17 cellular contexts compared by ENCODE assay signal in the genomic region with DNA sequence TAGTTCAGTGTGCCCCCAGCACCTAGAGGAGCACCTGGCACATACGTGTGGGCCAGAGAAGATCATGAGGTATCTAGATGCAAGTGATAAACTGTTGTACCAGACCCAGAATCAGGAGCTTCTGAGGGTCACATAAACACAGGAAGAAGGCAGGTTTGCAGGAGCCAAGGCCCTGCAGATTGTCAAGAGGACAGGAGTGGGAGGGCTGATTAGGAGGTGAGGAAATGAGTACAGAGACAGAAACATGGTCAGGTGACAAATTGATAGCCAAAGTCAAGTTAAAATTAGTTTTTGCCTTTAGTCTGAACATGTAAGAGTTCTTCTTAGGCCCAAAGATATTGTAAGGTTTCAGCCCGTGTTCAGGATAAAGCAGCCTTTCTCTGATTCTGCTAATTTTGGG. TPM values are rescaled to one million over a fixed set of nuclear protein-coding genes. Genes with fewer than 3 reads are reported as not detected.
DNase-seq lines count a peak whose midpoint lies in the region; ATAC-seq, FAIRE-seq and TF ChIP-seq lines count a peak whose summit lies in the region.
"Had no signal": no experiment of that assay in that cellular context is flagged by ENCODE, and none has a peak within 500 bp of the region (broad histone marks: within the 10 kb centered on the region; RNA-seq: fewer than 3 reads in every experiment).

No MANE protein-coding gene starts in this region.

- ATAC-seq in HepG2 = no peak
- ATAC-seq: naive thymus-derived CD4-positive, alpha-beta T cell had no signal

- peak overlapping the region in 1 of 2 donors; percentile 59 for H3K9ac ChIP-seq in liver (ENCODE audit: low read depth in 1 of 2, low read length in 2 of 2)
- no peak overlapping the region for H3K9ac ChIP-seq in HepG2 (ENCODE audit: insufficient read depth, low read depth, low read length)
- H3K9ac ChIP-seq in mesenchymal stem cell (ENCODE audit: low read length) = peak overlapping the region; percentile 88

- H2BK15ac ChIP-seq in mesenchymal stem cell (ENCODE audit: low read depth, poor library complexity, severe bottlenecking) = no peak overlapping the region

- H3K79me1 ChIP-seq in mesenchymal stem cell (replicated peaks; ENCODE audit: low read length, poor library complexity, severe bottlenecking) = no peaks in the 10 kb centered on the region

- H3K4me2 ChIP-seq in HepG2 (ENCODE audit: low read depth, low read length) (no peak overlapping the region), mesenchymal stem cell (ENCODE audit: low read length, poor library complexity, severe bottlenecking) (no peak overlapping the region)
- H3K4me2 ChIP-seq: hepatocyte had no signal

- H3K14ac ChIP-seq in mesenchymal stem cell (ENCODE audit: low read length in 2 of 2) = no peak overlapping the region

- H3K27me3 ChIP-seq in liver (ENCODE audit: control insufficient read depth in 4 of 4, insufficient read depth in 4 of 4, low read length in 3 of 4) = no peaks in the 10 kb centered on the region
- no peaks in the 10 kb centered on the region; a peak in 1 of 5 replicates for H3K27me3 ChIP-seq in HepG2 (ENCODE audit: control insufficient read depth in 1 of 2, insufficient read depth in 2 of 2, low read length in 2 of 2)
- no peaks in the 10 kb centered on the region for H3K27me3 ChIP-seq in dorsolateral prefrontal cortex
- peaks cover 0 to 6% of the 10 kb centered on the region in 2 experiments for H3K27me3 ChIP-seq in mesenchymal stem cell (ENCODE audit: control insufficient read depth in 1 of 2, insufficient read depth in 1 of 2, low read length in 2 of 2)
- no peaks in the 10 kb centered on the region for H3K27me3 ChIP-seq in esophagus squamous epithelium
- H3K27me3 ChIP-seq: hepatocyte, SJCRH30 had no signal

- BruUV-seq in HepG2 (replicated peaks; lab: Mats Ljungman, UMichigan) = no TSS peak

- no peak overlapping the region for H4K91ac ChIP-seq in mesenchymal stem cell (ENCODE audit: low read length)

- no peak overlapping the region for H2BK12ac ChIP-seq in mesenchymal stem cell (ENCODE audit: low read length in 2 of 2)

- CTCF ChIA-PET in HepG2 (lab: Yijun Ruan, JAX; ENCODE audit: low intra/inter-chr PET ratio, low total read pairs) = no interaction called here

- H3K4me1 ChIP-seq in liver (ENCODE audit: control insufficient read depth in 4 of 4, insufficient read depth in 4 of 4, low read length in 3 of 4) = peaks cover 0 to 33% (median 29%) of the 10 kb centered on the region in 4 donors
- H3K4me1 ChIP-seq in HepG2 (ENCODE audit: insufficient read depth, low read length) = no peaks in the 10 kb centered on the region
- peaks cover 7% of the 10 kb centered on the region for H3K4me1 ChIP-seq in mesenchymal stem cell (ENCODE audit: control insufficient read depth, insufficient read depth, low read depth, low read length)
- H3K4me1 ChIP-seq in esophagus squamous epithelium = peaks cover 0 to 19% (median 0%) of the 10 kb centered on the region in 3 donors
- H3K4me1 ChIP-seq: SJCRH30 had no signal

- H3K4me3 ChIP-seq in liver (ENCODE audit: low read depth in 1 of 3, low read length in 3 of 3) = no peak overlapping the region
- no peak overlapping the region for H3K4me3 ChIP-seq in HepG2 (replicated peaks in 1 of 3; ENCODE audit: insufficient read depth in 1 of 3, low read depth in 2 of 3, low read length in 3 of 3)
- H3K4me3 ChIP-seq in dorsolateral prefrontal cortex = peak overlapping the region in 21 of 59 donors; percentile 1 to 52 (median 25)
- H3K4me3 ChIP-seq in mesenchymal stem cell (ENCODE audit: insufficient read depth in 1 of 2, low read depth in 1 of 2, low read length in 2 of 2) = peak overlapping the region in 1 of 2 experiments; percentile 70
- no peak overlapping the region for H3K4me3 ChIP-seq in esophagus squamous epithelium
- H3K4me3 ChIP-seq: hepatocyte, SJCRH30 had no signal

- in situ Hi-C loops in HepG2 (cut with HindIII; ENCODE audit: extremely low pct_ligation_motif_present, low pct_unique_long_range_greater_than_20kb) = no loop called here

- H2BK5ac ChIP-seq in mesenchymal stem cell (ENCODE audit: low read depth, low read length, poor library complexity, severe bottlenecking) = no peak overlapping the region

- TF ChIP-seq RAD21 in liver (IDR thresholded peaks at IDR 0.05) (no peak), HepG2 (CRISPR knock-in tag; IDR thresholded peaks at IDR 0.05) (no peak)

- DNase-seq in HepG2 (ENCODE audit: low spot score) = no peak
- no peak for DNase-seq in dorsolateral prefrontal cortex
- no peak for DNase-seq in mesenchymal stem cell
- no peak for DNase-seq in esophagus squamous epithelium (lab: John Stamatoyannopoulos, UW)
- no peak for DNase-seq in GM12891 (ENCODE audit: insufficient read length, low spot score)
- DNase-seq in NOMO-1 treated with DMSO at 0.1 percent for 48 hours (lab: John Stamatoyannopoulos, UW; ENCODE audit: unreplicated experiment) = no peak
- no peak for DNase-seq in posterior cingulate gyrus
- DNase-seq: activated gamma-delta T cell; cerebellar nuclear complex; naive thymus-derived CD4-positive, alpha-beta T cell; NCI-H1048; NCI-H226; SJCRH30 had no signal

- H2BK120ac ChIP-seq in mesenchymal stem cell (ENCODE audit: low read depth, low read length) = no peak overlapping the region

- no peak overlapping the region for H4K8ac ChIP-seq in mesenchymal stem cell (ENCODE audit: low read length)

- POLR2A ChIA-PET in HepG2 (lab: Yijun Ruan, JAX) = no interaction called here

- no peaks in the 10 kb centered on the region for H4K20me1 ChIP-seq in HepG2 (ENCODE audit: insufficient read depth, low read length)

- WGBS in liver = 48% methylated on average over 2 of the region's 2 CpGs
- WGBS in HepG2 (ENCODE audit: low lambda C conversion rate) = 13% methylated on average over 2 of the region's 2 CpGs
- WGBS in mesenchymal stem cell = 52% methylated on average over 2 of the region's 2 CpGs
- 58 to 84% methylated on average over 2 of the region's 2 CpGs for WGBS in esophagus squamous epithelium, 2 donors

- H2AFZ ChIP-seq in HepG2 (ENCODE audit: low read length) = no peak overlapping the region
- H2AFZ ChIP-seq in mesenchymal stem cell (ENCODE audit: low read depth, low read length) = no peak overlapping the region
- H2AFZ ChIP-seq: hepatocyte had no signal

- H3K9me3 ChIP-seq in liver (ENCODE audit: control insufficient read depth in 4 of 4, low read length in 3 of 4) (no peaks in the 10 kb centered on the region), HepG2 (ENCODE audit: low read length) (no peaks in the 10 kb centered on the region), mesenchymal stem cell (ENCODE audit: control insufficient read depth, low read length) (no peaks in the 10 kb centered on the region), esophagus squamous epithelium (no peaks in the 10 kb centered on the region)
- H3K9me3 ChIP-seq: SJCRH30 had no signal

- H3K4ac ChIP-seq in mesenchymal stem cell (ENCODE audit: low read depth in 1 of 2, low read length in 2 of 2) = no peak overlapping the region

- H3K23ac ChIP-seq in mesenchymal stem cell (ENCODE audit: low read length in 2 of 2) = no peak overlapping the region

- FAIRE-seq in HepG2 (lab: Jason Lieb, UNC) (no peak), GM12891 (lab: Jason Lieb, UNC) (no peak)
- FAIRE-seq: TTC549 had no signal

- TF ChIP-seq POLR2A in HepG2 (IDR thresholded peaks at IDR 0.05; ENCODE audit: insufficient read depth in 1 of 2, low read depth in 2 of 2, low read length in 2 of 2) (no peak), esophagus squamous epithelium (IDR thresholded peaks at IDR 0.05) (no peak), GM12891 (IDR thresholded peaks at IDR 0.05; ENCODE audit: low read depth, low read length) (no peak)

- intact Hi-C loops in HepG2 (cut with micrococcal nuclease; ENCODE audit: unreplicated experiment) = no loop called here
- intact Hi-C loops in dorsolateral prefrontal cortex (cut with DNase I) = loop anchor here in 1 of 2 donors (10.0 kb wide), 1 partner anchor 97 kb away; no protein-coding TSS in a partner anchor
- intact Hi-C loops in esophagus squamous epithelium (cut with DNase I) = loop anchor here (5.0 kb wide), 1 partner anchor 160 kb away; the partner anchor contains the start of gene CAMK1G
- intact Hi-C loops in posterior cingulate gyrus (cut with DNase I) = no loop called here

- H2AK5ac ChIP-seq in mesenchymal stem cell (ENCODE audit: low read length, severe bottlenecking) = peak overlapping the region; percentile 1

- no peak overlapping the region for H3K18ac ChIP-seq in mesenchymal stem cell (ENCODE audit: low read depth in 1 of 2, low read length in 2 of 2)

- no peak for TF ChIP-seq EP300 in HepG2 (IDR thresholded peaks at IDR 0.05; ENCODE audit: low read depth in 2 of 2, low read length in 2 of 2)
- no peak for TF ChIP-seq EP300 in HepG2 (CRISPR knock-in tag; IDR thresholded peaks at IDR 0.05; ENCODE audit: borderline replicate concordance)

- H3K79me2 ChIP-seq in HepG2 (ENCODE audit: insufficient read depth, low read length) = no peaks in the 10 kb centered on the region
- H3K79me2 ChIP-seq: hepatocyte had no signal

- TF ChIP-seq CTCF in liver (IDR thresholded peaks at IDR 0.05; ENCODE audit: low read depth, low read length, missing input control) = no peak
- no peak for TF ChIP-seq CTCF in HepG2 (CRISPR knock-in tag; IDR thresholded peaks at IDR 0.05)
- TF ChIP-seq CTCF in dorsolateral prefrontal cortex (IDR thresholded peaks at IDR 0.05 in 54 of 56, conservative IDR thresholded peaks at IDR 0.05 in 2 of 56; ENCODE audit: low read depth in 1 of 56, partially characterized antibody in 56 of 56) = no peak
- no peak for TF ChIP-seq CTCF in esophagus squamous epithelium (IDR thresholded peaks at IDR 0.05)

- peak overlapping the region; percentile 77 to 78 for H3K27ac ChIP-seq in liver (ENCODE audit: low read depth in 1 of 2, low read length in 2 of 2)
- H3K27ac ChIP-seq in HepG2 (ENCODE audit: extremely low read length, insufficient read depth, low read length) = no peak overlapping the region
- H3K27ac ChIP-seq in dorsolateral prefrontal cortex = peak overlapping the region in 43 of 59 donors; percentile 1 to 77 (median 57)
- H3K27ac ChIP-seq in mesenchymal stem cell (ENCODE audit: low read length, poor library complexity, severe bottlenecking) = no peak overlapping the region
- H3K27ac ChIP-seq in esophagus squamous epithelium = peak overlapping the region in 2 of 4 donors; percentile 26 to 48
- H3K27ac ChIP-seq: hepatocyte, SJCRH30 had no signal

- peaks cover 0 to 7% (median 2%) of the 10 kb centered on the region in 4 donors for H3K36me3 ChIP-seq in liver (ENCODE audit: control insufficient read depth in 4 of 4, insufficient read depth in 3 of 4, low read depth in 1 of 4, low read length in 3 of 4)
- no peaks in the 10 kb centered on the region for H3K36me3 ChIP-seq in HepG2 (replicated peaks in 1 of 2; ENCODE audit: control insufficient read depth in 1 of 2, insufficient read depth in 2 of 2, low read length in 2 of 2)
- H3K36me3 ChIP-seq in mesenchymal stem cell (ENCODE audit: control insufficient read depth in 1 of 2, insufficient read depth in 2 of 2, low read depth in 1 of 2, low read length in 2 of 2) = no peaks in the 10 kb centered on the region
- H3K36me3 ChIP-seq in esophagus squamous epithelium = no peaks in the 10 kb centered on the region
- H3K36me3 ChIP-seq: SJCRH30 had no signal

RNA-seq across cellular contexts. Expression of gene TRAF3IP3, which starts 14.0 kb away (rescaled TPM):
- total RNA-seq in liver (1 to 10 TPM; 2.4 to 3.4 TPM), HepG2 (2016; rRNA removed; fragmentation: Illumina TruSeq; extraction: Trizol) (not detected in 2 replicates), dorsolateral prefrontal cortex (1 to 10 TPM in 114 of 120 experiments, under 1 TPM in 6; 0.23 to 8.8 (median 2.7) TPM), esophagus squamous epithelium (10 to 100 TPM in 1 of 4 donors, 1 to 10 TPM in 3; 1.2 to 10.3 (median 1.9) TPM)
- polyA plus RNA-seq in liver (1 to 10 TPM in 1 of 2 donors, under 1 TPM in 1; 0.87 to 2.0 TPM), HepG2 (2011; rRNA removed) (not detected in 2 replicates)
- not detected in 2 replicates for total RNA-seq in HepG2 (2016; cell fraction: cytosol; rRNA removed; fragmentation: Illumina TruSeq; extraction: Trizol; ENCODE audit: low read depth)
- total RNA-seq in HepG2 (2016; cell fraction: insoluble cytoplasmic fraction; rRNA removed; fragmentation: Illumina TruSeq; extraction: Trizol) = not detected in 2 replicates
- not detected in 2 replicates for total RNA-seq in HepG2 (2016; cell fraction: membrane; rRNA removed; fragmentation: Illumina TruSeq; extraction: Trizol)
- not detected in 2 replicates for total RNA-seq in HepG2 (2016; cell fraction: nucleus; rRNA removed; fragmentation: Illumina TruSeq; extraction: Trizol)
- not detected in 2 replicates for polyA plus RNA-seq in HepG2 (2011; cell fraction: cytosol; rRNA removed)
- 0.12 TPM in 1 of 2 replicates, not detected in the other for polyA plus RNA-seq in HepG2 (2011; cell fraction: nucleus; rRNA removed)
- polyA plus RNA-seq in HepG2 (2012) = 0.07 TPM in 1 of 2 replicates, not detected in the other
- polyA plus RNA-seq in HepG2 (2016; cell fraction: cytosol; fragmentation: Illumina TruSeq; extraction: Trizol; ENCODE audit: low read depth) = not detected in 2 replicates
- polyA plus RNA-seq in HepG2 (2016; cell fraction: insoluble cytoplasmic fraction; fragmentation: Illumina TruSeq; extraction: Trizol; ENCODE audit: low read depth) = not detected in 2 replicates
- polyA plus RNA-seq in HepG2 (2016; cell fraction: membrane; fragmentation: Illumina TruSeq; extraction: Trizol; ENCODE audit: low read depth) = not detected in 2 replicates
- polyA plus RNA-seq in HepG2 (2016; cell fraction: nucleus; fragmentation: Illumina TruSeq; extraction: Trizol; ENCODE audit: insufficient read depth, low read depth) = not detected in 2 replicates
- polyA minus RNA-seq in HepG2 (2011; rRNA and poly(A)+ RNA removed; ENCODE audit: low replicate concordance) = not detected in 2 replicates
- polyA minus RNA-seq in HepG2 (2011; cell fraction: cytosol; rRNA and poly(A)+ RNA removed) = not detected in 2 replicates
- polyA minus RNA-seq in HepG2 (2011; cell fraction: nucleus; rRNA and poly(A)+ RNA removed) = not detected in 2 replicates
- polyA plus RNA-seq in mesenchymal stem cell (2013, experiment 1 of 2) = 0.06 TPM
- 0.08 TPM for polyA plus RNA-seq in mesenchymal stem cell (2013, experiment 2 of 2)
- polyA plus RNA-seq in GM12891 (2012; ENCODE audit: low read depth, missing spikeins) = 72.5 TPM
- total RNA-seq: renal cortical epithelial cell had no signal

RNA-seq across cellular contexts. Expression of gene HSD11B1, which starts 37.2 kb away (rescaled TPM):
- 100 to 1,000 TPM in 1 of 2 donors, under 1 TPM in 1; 0.09 to 226 TPM for total RNA-seq in liver
- 100 to 1,000 TPM; 381 to 488 TPM for polyA plus RNA-seq in liver
- total RNA-seq in HepG2 (2016; rRNA removed; fragmentation: Illumina TruSeq; extraction: Trizol) = not detected in 2 replicates
- not detected in 2 replicates for total RNA-seq in HepG2 (2016; cell fraction: cytosol; rRNA removed; fragmentation: Illumina TruSeq; extraction: Trizol; ENCODE audit: low read depth)
- not detected in 2 replicates for total RNA-seq in HepG2 (2016; cell fraction: insoluble cytoplasmic fraction; rRNA removed; fragmentation: Illumina TruSeq; extraction: Trizol)
- total RNA-seq in HepG2 (2016; cell fraction: membrane; rRNA removed; fragmentation: Illumina TruSeq; extraction: Trizol) = not detected in 2 replicates
- total RNA-seq in HepG2 (2016; cell fraction: nucleus; rRNA removed; fragmentation: Illumina TruSeq; extraction: Trizol) = not detected in 2 replicates
- not detected in 2 replicates for polyA plus RNA-seq in HepG2 (2011; rRNA removed)
- not detected in 2 replicates for polyA plus RNA-seq in HepG2 (2011; cell fraction: cytosol; rRNA removed)
- not detected in 2 replicates for polyA plus RNA-seq in HepG2 (2011; cell fraction: nucleus; rRNA removed)
- polyA plus RNA-seq in HepG2 (2012) = not detected in 2 replicates
- polyA plus RNA-seq in HepG2 (2016; cell fraction: cytosol; fragmentation: Illumina TruSeq; extraction: Trizol; ENCODE audit: low read depth) = not detected in 2 replicates
- not detected in 2 replicates for polyA plus RNA-seq in HepG2 (2016; cell fraction: insoluble cytoplasmic fraction; fragmentation: Illumina TruSeq; extraction: Trizol; ENCODE audit: low read depth)
- polyA plus RNA-seq in HepG2 (2016; cell fraction: membrane; fragmentation: Illumina TruSeq; extraction: Trizol; ENCODE audit: low read depth) = not detected in 2 replicates
- polyA plus RNA-seq in HepG2 (2016; cell fraction: nucleus; fragmentation: Illumina TruSeq; extraction: Trizol; ENCODE audit: insufficient read depth, low read depth) = not detected in 2 replicates
- not detected in 2 replicates for polyA minus RNA-seq in HepG2 (2011; rRNA and poly(A)+ RNA removed; ENCODE audit: low replicate concordance)
- not detected in 2 replicates for polyA minus RNA-seq in HepG2 (2011; cell fraction: cytosol; rRNA and poly(A)+ RNA removed)
- not detected in 2 replicates for polyA minus RNA-seq in HepG2 (2011; cell fraction: nucleus; rRNA and poly(A)+ RNA removed)
- 10 to 100 TPM in 71 of 120 experiments, 1 to 10 TPM in 49; 1.3 to 41.9 (median 12.0) TPM for total RNA-seq in dorsolateral prefrontal cortex
- 7.2 TPM for polyA plus RNA-seq in mesenchymal stem cell (2013, experiment 1 of 2)
- 6.9 TPM for polyA plus RNA-seq in mesenchymal stem cell (2013, experiment 2 of 2)
- 1 to 10 TPM in 3 of 4 donors, not detected in 1; 1.5 to 5.9 (median 4.0) TPM for total RNA-seq in esophagus squamous epithelium
- 0.10 TPM for polyA plus RNA-seq in GM12891 (2012; ENCODE audit: low read depth, missing spikeins)
- total RNA-seq: renal cortical epithelial cell, SJCRH30 had no signal
- polyA plus RNA-seq: hepatocyte had no signal

RNA-seq across cellular contexts. Expression of gene C1orf74, which starts 42.5 kb away (rescaled TPM):
- 1 to 10 TPM; 1.2 to 1.8 TPM for total RNA-seq in liver
- under 1 TPM; 0.82 to 0.95 TPM for polyA plus RNA-seq in liver
- total RNA-seq in HepG2 (2016; rRNA removed; fragmentation: Illumina TruSeq; extraction: Trizol) = 0.71 and 0.98 TPM in 2 replicates
- total RNA-seq in HepG2 (2016; cell fraction: cytosol; rRNA removed; fragmentation: Illumina TruSeq; extraction: Trizol; ENCODE audit: low read depth) = 0.26 and 0.30 TPM in 2 replicates
- 1.0 and 1.1 TPM in 2 replicates for total RNA-seq in HepG2 (2016; cell fraction: insoluble cytoplasmic fraction; rRNA removed; fragmentation: Illumina TruSeq; extraction: Trizol)
- 0.38 and 0.71 TPM in 2 replicates for total RNA-seq in HepG2 (2016; cell fraction: membrane; rRNA removed; fragmentation: Illumina TruSeq; extraction: Trizol)
- 0.72 and 0.81 TPM in 2 replicates for total RNA-seq in HepG2 (2016; cell fraction: nucleus; rRNA removed; fragmentation: Illumina TruSeq; extraction: Trizol)
- 0.33 and 0.40 TPM in 2 replicates for polyA plus RNA-seq in HepG2 (2011; rRNA removed)
- polyA plus RNA-seq in HepG2 (2011; cell fraction: cytosol; rRNA removed) = 0.27 and 0.40 TPM in 2 replicates
- polyA plus RNA-seq in HepG2 (2011; cell fraction: nucleus; rRNA removed) = 0.27 and 0.28 TPM in 2 replicates
- polyA plus RNA-seq in HepG2 (2012) = 0.37 and 0.51 TPM in 2 replicates
- 0.05 and 0.06 TPM in 2 replicates for polyA plus RNA-seq in HepG2 (2016; cell fraction: cytosol; fragmentation: Illumina TruSeq; extraction: Trizol; ENCODE audit: low read depth)
- polyA plus RNA-seq in HepG2 (2016; cell fraction: insoluble cytoplasmic fraction; fragmentation: Illumina TruSeq; extraction: Trizol; ENCODE audit: low read depth) = 0.51 and 0.69 TPM in 2 replicates
- 0.10 and 0.13 TPM in 2 replicates for polyA plus RNA-seq in HepG2 (2016; cell fraction: membrane; fragmentation: Illumina TruSeq; extraction: Trizol; ENCODE audit: low read depth)
- polyA plus RNA-seq in HepG2 (2016; cell fraction: nucleus; fragmentation: Illumina TruSeq; extraction: Trizol; ENCODE audit: insufficient read depth, low read depth) = 0.37 and 0.45 TPM in 2 replicates
- polyA minus RNA-seq in HepG2 (2011; rRNA and poly(A)+ RNA removed; ENCODE audit: low replicate concordance) = 0.56 and 3.8 TPM in 2 replicates
- polyA minus RNA-seq in HepG2 (2011; cell fraction: cytosol; rRNA and poly(A)+ RNA removed) = 0.40 and 0.62 TPM in 2 replicates
- polyA minus RNA-seq in HepG2 (2011; cell fraction: nucleus; rRNA and poly(A)+ RNA removed) = 1.4 and 1.6 TPM in 2 replicates
- 1 to 10 TPM; 1.4 to 4.1 (median 2.8) TPM for total RNA-seq in dorsolateral prefrontal cortex
- polyA plus RNA-seq in mesenchymal stem cell (2013, experiment 1 of 2) = 0.95 TPM
- polyA plus RNA-seq in mesenchymal stem cell (2013, experiment 2 of 2) = 0.96 TPM
- 1 to 10 TPM; 2.9 to 6.2 (median 4.1) TPM for total RNA-seq in esophagus squamous epithelium
- 1.5 TPM for polyA plus RNA-seq in GM12891 (2012; ENCODE audit: low read depth, missing spikeins)

Comparison
In these comparisons a context has a peak if more than half of its experiments do, and no peak if none do; other contexts are left out.
1. H3K27ac ChIP-seq: peak in liver (2 of 2) and dorsolateral prefrontal cortex (43 of 59); none in HepG2 (single experiment) and mesenchymal stem cell (single experiment).